ENCODE assay signal across 20 cellular contexts in the genomic region with DNA sequence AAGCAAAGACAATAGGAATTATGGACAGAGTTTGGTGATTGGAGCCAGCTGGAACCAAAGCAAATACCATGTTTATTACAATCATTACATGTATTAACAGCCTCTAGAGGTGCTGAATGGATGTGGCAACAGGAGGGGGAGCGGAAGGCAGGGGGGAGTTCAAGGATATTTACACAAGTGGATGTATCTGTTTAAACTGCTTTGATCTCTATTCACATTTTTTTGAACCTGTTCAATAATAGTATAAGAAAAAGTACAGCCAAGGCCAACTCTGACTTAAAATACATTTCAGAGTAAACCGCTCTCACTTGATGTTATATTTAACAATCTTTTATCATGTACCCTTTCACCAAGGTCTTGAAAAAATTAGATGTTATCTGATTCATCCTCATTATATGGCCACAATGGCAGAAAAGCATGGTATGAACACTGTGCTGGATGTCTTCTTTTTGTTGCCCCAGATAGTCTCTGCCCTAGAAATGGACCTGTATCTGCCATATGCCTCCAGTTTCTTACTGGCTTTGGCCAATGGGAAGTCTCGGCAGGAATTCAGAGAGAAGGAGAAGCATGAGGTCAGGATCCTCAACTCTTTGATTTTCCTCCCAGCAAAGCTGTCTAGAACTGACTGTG.
DNase-seq lines count a peak whose midpoint lies in the region; ATAC-seq lines count a peak whose summit lies in the region.
"Had no signal": no experiment of that assay in that cellular context is flagged by ENCODE, and none has a peak within 500 bp of the region (broad histone marks: within the 10 kb centered on the region; RNA-seq: fewer than 3 reads in every experiment).

No MANE protein-coding gene starts in this region.

- ATAC-seq in HG03565 (IDR thresholded peaks at IDR 0.05; ENCODE audit: unreplicated experiment) = no peak
- ATAC-seq: GM23338, mucosa of descending colon, psoas muscle, T-cell had no signal

- peak overlapping the region; percentile 25 for H3K27ac Mint-ChIP-seq in activated naive CD4-positive, alpha-beta T cell treated with anti-CD3 and anti-CD28 coated beads, Interleukin-2, amount 50 U/mL, for 24 hours
- H3K27ac Mint-ChIP-seq in activated T-helper 1 cell treated with anti-CD3 and anti-CD28 coated beads, Interleukin-12 subunit alpha, Interleukin-12 subunit beta, Interleukin-2, Interleukin-4 antibody, amounts not matched to agents 30 ng/mL and 10 ng/mL and 1 ng/mL, durations not matched to agents 14 hours and 24 hours and 36 hours = peak overlapping the region; percentile 73
- H3K27ac Mint-ChIP-seq: GM23338, neural progenitor cell had no signal

- intact Hi-C loops in activated T-helper 1 cell treated with anti-CD3 and anti-CD28 coated beads, Interleukin-12 subunit alpha, Interleukin-12 subunit beta, Interleukin-2, Interleukin-4 antibody, amounts not matched to agents 30 ng/mL and 10 ng/mL and 1 ng/mL, durations not matched to agents 14 hours and 24 hours and 36 hours (cut with micrococcal nuclease) = loop anchor here (1.0 kb wide), 1 partner anchor 8 kb away; no protein-coding TSS in a partner anchor

- H3K9me3 Mint-ChIP-seq in activated naive CD4-positive, alpha-beta T cell treated with anti-CD3 and anti-CD28 coated beads, Interleukin-2, amount 50 U/mL, for 24 hours = peaks cover 5% of the 10 kb centered on the region
- peaks cover 6% of the 10 kb centered on the region for H3K9me3 Mint-ChIP-seq in activated T-helper 1 cell treated with anti-CD3 and anti-CD28 coated beads, Interleukin-12 subunit alpha, Interleukin-12 subunit beta, Interleukin-2, Interleukin-4 antibody, amounts not matched to agents 30 ng/mL and 10 ng/mL and 1 ng/mL, durations not matched to agents 14 hours and 24 hours and 36 hours
- H3K9me3 Mint-ChIP-seq: GM23338, neural progenitor cell had no signal

- no peak overlapping the region for H3K4me3 Mint-ChIP-seq in activated naive CD4-positive, alpha-beta T cell treated with anti-CD3 and anti-CD28 coated beads, Interleukin-2, amount 50 U/mL, for 24 hours
- H3K4me3 Mint-ChIP-seq in activated T-helper 1 cell treated with anti-CD3 and anti-CD28 coated beads, Interleukin-12 subunit alpha, Interleukin-12 subunit beta, Interleukin-2, Interleukin-4 antibody, amounts not matched to agents 30 ng/mL and 10 ng/mL and 1 ng/mL, durations not matched to agents 14 hours and 24 hours and 36 hours = no peak overlapping the region
- H3K4me3 Mint-ChIP-seq: GM23338, neural progenitor cell had no signal

- H3K36me3 Mint-ChIP-seq in activated naive CD4-positive, alpha-beta T cell treated with anti-CD3 and anti-CD28 coated beads, Interleukin-2, amount 50 U/mL, for 24 hours = peaks cover 20% of the 10 kb centered on the region
- H3K36me3 Mint-ChIP-seq in activated T-helper 1 cell treated with anti-CD3 and anti-CD28 coated beads, Interleukin-12 subunit alpha, Interleukin-12 subunit beta, Interleukin-2, Interleukin-4 antibody, amounts not matched to agents 30 ng/mL and 10 ng/mL and 1 ng/mL, durations not matched to agents 14 hours and 24 hours and 36 hours (ENCODE audit: low read depth) = peaks cover 45% of the 10 kb centered on the region

- peaks cover 63% of the 10 kb centered on the region for H3K4me1 Mint-ChIP-seq in activated naive CD4-positive, alpha-beta T cell treated with anti-CD3 and anti-CD28 coated beads, Interleukin-2, amount 50 U/mL, for 24 hours
- peaks cover 57% of the 10 kb centered on the region for H3K4me1 Mint-ChIP-seq in activated T-helper 1 cell treated with anti-CD3 and anti-CD28 coated beads, Interleukin-12 subunit alpha, Interleukin-12 subunit beta, Interleukin-2, Interleukin-4 antibody, amounts not matched to agents 30 ng/mL and 10 ng/mL and 1 ng/mL, durations not matched to agents 14 hours and 24 hours and 36 hours (ENCODE audit: low read depth)

- DNase-seq in activated naive CD4-positive, alpha-beta T cell treated with Interleukin-2 at 50 U/mL for 16 hours = no peak
- DNase-seq in NCI-H1417 (lab: John Stamatoyannopoulos, UW) (peak in 2 of 3 experiments; percentile 24 to 63), pons (ENCODE audit: low spot score) (peak; percentile 63), D341Med (ENCODE audit: low spot score) (no peak)
- no peak for DNase-seq in activated T-helper 1 cell treated with anti-CD3 and anti-CD28 coated beads, Interleukin-12 subunit alpha, Interleukin-12 subunit beta, Interleukin-2, Interleukin-4 antibody, amounts not matched to agents 30 ng/mL and 10 ng/mL and 1 ng/mL, durations not matched to agents 14 hours and 24 hours and 36 hours (ENCODE audit: low spot score)
- DNase-seq: activated CD4-positive, alpha-beta T cell treated with anti-CD3 and anti-CD28 coated beads, Interleukin-2, amount 50 U/mL, for 4 hours; amniotic stem cell; head of caudate nucleus; left ventricle myocardium inferior; mucosa of descending colon; NCI-H2107; NCI-H82; psoas muscle; stimulated activated CD4-positive, alpha-beta T cell treated with anti-CD3 and anti-CD28 coated beads, Interleukin-2, amount 100 ng/mL, for 24 hours; stimulated activated naive CD4-positive, alpha-beta T cell; T-cell had no signal

- no peaks in the 10 kb centered on the region for H3K27me3 Mint-ChIP-seq in activated naive CD4-positive, alpha-beta T cell treated with anti-CD3 and anti-CD28 coated beads, Interleukin-2, amount 50 U/mL, for 24 hours
- H3K27me3 Mint-ChIP-seq in activated T-helper 1 cell treated with anti-CD3 and anti-CD28 coated beads, Interleukin-12 subunit alpha, Interleukin-12 subunit beta, Interleukin-2, Interleukin-4 antibody, amounts not matched to agents 30 ng/mL and 10 ng/mL and 1 ng/mL, durations not matched to agents 14 hours and 24 hours and 36 hours (ENCODE audit: insufficient read depth) = no peaks in the 10 kb centered on the region
- H3K27me3 Mint-ChIP-seq: T-cell had no signal

Comparison
In these comparisons a context has a peak if more than half of its experiments do, and no peak if none do; other contexts are left out.
1. DNase-seq: peak in NCI-H1417 (2 of 3) and pons (single experiment); none in activated naive CD4-positive, alpha-beta T cell treated with Interleukin-2 at 50 U/mL for 16 hours (single experiment), activated T-helper 1 cell treated with anti-CD3 and anti-CD28 coated beads, Interleukin-12 subunit alpha, Interleukin-12 subunit beta, Interleukin-2, Interleukin-4 antibody, amounts not matched to agents 30 ng/mL and 10 ng/mL and 1 ng/mL, durations not matched to agents 14 hours and 24 hours and 36 hours (single experiment) and D341Med (single experiment).